In the genomic region with DNA sequence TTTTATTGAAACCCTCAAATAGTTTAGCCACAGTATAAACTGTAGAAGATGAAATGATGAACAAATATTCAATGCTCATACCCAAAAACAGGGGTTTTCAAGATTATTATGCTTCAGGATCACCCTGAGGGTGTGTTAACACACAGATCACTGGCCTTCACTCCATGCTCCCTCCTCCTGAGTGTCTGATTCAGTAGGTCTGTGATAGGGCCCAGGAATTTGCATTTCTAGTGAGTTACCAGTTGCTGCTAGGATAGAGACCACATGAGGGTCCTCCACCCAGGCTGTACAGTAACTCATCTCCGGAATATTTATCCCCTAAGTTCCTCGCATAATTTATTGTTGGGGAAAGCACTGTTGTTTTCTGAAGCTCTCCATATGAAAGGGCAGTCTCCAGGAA, we compare ENCODE assay signal across 29 cellular contexts.
"Had no signal": no experiment of that assay in that cellular context is flagged by ENCODE, and none has a peak within 500 bp of the region (broad histone marks: within the 10 kb centered on the region; RNA-seq: fewer than 3 reads in every experiment).

No MANE protein-coding gene starts in this region.

- H3K27me3 Mint-ChIP-seq: activated CD4-positive, alpha-beta memory T cell treated with anti-CD3 and anti-CD28 coated beads, Interleukin-2, amount 10 ng/mL, durations not matched to agents 7 days and 5 days; activated CD4-positive, alpha-beta T cell treated with anti-CD3 and anti-CD28 coated beads for 36 hours; activated CD4-positive, alpha-beta T cell treated with anti-CD3 and anti-CD28 coated beads, Interleukin-2, amount 10 ng/mL, durations not matched to agents 24 days and 14 days; activated naive CD8-positive, alpha-beta T cell; activated T-cell treated with anti-CD3 and anti-CD28 coated beads, Interleukin-2, amount 50 U/mL, for 24 hours; T-cell had no signal

- H3K4me1 ChIP-seq: esophagus squamous epithelium, heart left ventricle had no signal

- H3K9me3 ChIP-seq: esophagus squamous epithelium, heart left ventricle had no signal

- ATAC-seq: activated CD4-positive, alpha-beta T cell treated with anti-CD3 and anti-CD28 coated beads for 36 hours; activated T-cell treated with anti-CD3 and anti-CD28 coated beads, Interleukin-2, amount 50 U/mL, for 72 hours; heart left ventricle; T-cell had no signal

- H3K36me3 Mint-ChIP-seq: activated naive CD8-positive, alpha-beta T cell; T-cell had no signal

- H3K27me3 ChIP-seq: brain microvascular endothelial cell, esophagus squamous epithelium, heart left ventricle had no signal

- H3K9me3 Mint-ChIP-seq: activated CD4-positive, alpha-beta T cell treated with anti-CD3 and anti-CD28 coated beads, Interleukin-2, amount 10 ng/mL, durations not matched to agents 24 days and 14 days; activated T-cell treated with anti-CD3 and anti-CD28 coated beads, Interleukin-2, amount 50 U/mL, for 24 hours; T-cell; T-helper 1 cell treated with Interleukin-12 subunit alpha and Interleukin-12 subunit beta and Interleukin-4 antibody, amounts not matched to agents 30 μg/mL and 1 μg/mL, for 36 hours; T-helper 2 cell treated with Interferon-gamma antibody and Interleukin-4, amounts not matched to agents 5 μg/mL and 100 μg/mL, for 36 hours had no signal

- DNase-seq: activated CD4-positive, alpha-beta memory T cell treated with anti-CD3 and anti-CD28 coated beads, Interleukin-2, amount 10 ng/mL, durations not matched to agents 7 days and 5 days; activated CD4-positive, alpha-beta T cell treated with anti-CD3 and anti-CD28 coated beads for 36 hours; activated CD4-positive, alpha-beta T cell treated with anti-CD3 and anti-CD28 coated beads, Interleukin-2, amount 10 ng/mL, durations not matched to agents 24 days and 14 days; activated CD4-positive, CD25-positive, alpha-beta regulatory T cell; activated CD4-positive, CD25-positive, alpha-beta regulatory T cell treated with anti-CD3 and anti-CD28 coated beads, Interleukin-2, amount 50 U/mL, for 72 hours; activated CD8-positive, alpha-beta memory T cell treated with anti-CD3 and anti-CD28 coated beads, Interleukin-2, amount 50 U/mL, for 48 hours; activated effector memory CD4-positive, alpha-beta T cell treated with Interleukin-2 at 50 U/mL for 16 hours; activated gamma-delta T cell treated with Interleukin-2 at 50 U/mL for 16 hours; activated naive CD4-positive, alpha-beta T cell treated with anti-CD3 and anti-CD28 coated beads, Interleukin-2, amount 50 U/mL, for 16 hours; activated naive CD4-positive, alpha-beta T cell treated with Interleukin-2 at 50 U/mL for 16 hours; activated T-cell treated with anti-CD3 and anti-CD28 coated beads for 4 hours; activated T-cell treated with anti-CD3 and anti-CD28 coated beads, Interleukin-2, amount 50 U/mL, for 24 hours; activated T-cell treated with anti-CD3 and anti-CD28 coated beads, Interleukin-2, amount 50 U/mL, for 72 hours; amniotic stem cell; anterior cingulate cortex; brain microvascular endothelial cell; cortex of kidney; dermis blood vessel endothelial cell; effector CD4-positive, alpha-beta T cell; esophagus squamous epithelium; glutamatergic neuron; heart left ventricle; T-cell; T1000; WERI-Rb-1 had no signal

- H3K4me3 ChIP-seq: esophagus squamous epithelium, heart left ventricle had no signal

- H3K4me3 Mint-ChIP-seq: activated CD4-positive, alpha-beta memory T cell treated with anti-CD3 and anti-CD28 coated beads, Interleukin-2, amount 10 ng/mL, durations not matched to agents 7 days and 5 days; activated CD4-positive, alpha-beta T cell treated with anti-CD3 and anti-CD28 coated beads for 36 hours; activated CD4-positive, alpha-beta T cell treated with anti-CD3 and anti-CD28 coated beads, Interleukin-2, amount 10 ng/mL, durations not matched to agents 24 days and 14 days; activated naive CD8-positive, alpha-beta T cell; activated T-cell treated with anti-CD3 and anti-CD28 coated beads, Interleukin-2, amount 50 U/mL, for 24 hours; activated T-cell treated with anti-CD3 and anti-CD28 coated beads, Interleukin-2, amount 50 U/mL, for 72 hours; T-cell; T-helper 1 cell treated with Interleukin-12 subunit alpha and Interleukin-12 subunit beta and Interleukin-4 antibody, amounts not matched to agents 30 μg/mL and 1 μg/mL, for 36 hours; T-helper 2 cell treated with Interferon-gamma antibody and Interleukin-4, amounts not matched to agents 5 μg/mL and 100 μg/mL, for 36 hours had no signal

- H3K27ac ChIP-seq: brain microvascular endothelial cell, epithelial cell of prostate, esophagus squamous epithelium, heart left ventricle, WERI-Rb-1 had no signal

- H3K27ac Mint-ChIP-seq: activated CD4-positive, alpha-beta memory T cell treated with anti-CD3 and anti-CD28 coated beads, Interleukin-2, amount 10 ng/mL, durations not matched to agents 7 days and 5 days; activated CD4-positive, alpha-beta T cell treated with anti-CD3 and anti-CD28 coated beads for 36 hours; activated CD4-positive, alpha-beta T cell treated with anti-CD3 and anti-CD28 coated beads, Interleukin-2, amount 10 ng/mL, durations not matched to agents 24 days and 14 days; activated naive CD8-positive, alpha-beta T cell; activated T-cell treated with anti-CD3 and anti-CD28 coated beads, Interleukin-2, amount 50 U/mL, for 24 hours; activated T-cell treated with anti-CD3 and anti-CD28 coated beads, Interleukin-2, amount 50 U/mL, for 72 hours; T-helper 1 cell treated with Interleukin-12 subunit alpha and Interleukin-12 subunit beta and Interleukin-4 antibody, amounts not matched to agents 30 μg/mL and 1 μg/mL, for 36 hours; T-helper 2 cell treated with Interferon-gamma antibody and Interleukin-4, amounts not matched to agents 5 μg/mL and 100 μg/mL, for 36 hours had no signal

- H3K36me3 ChIP-seq: brain microvascular endothelial cell, esophagus squamous epithelium, heart left ventricle, WERI-Rb-1 had no signal
